ENCODE assay signal across 10 cellular contexts in the genomic region with DNA sequence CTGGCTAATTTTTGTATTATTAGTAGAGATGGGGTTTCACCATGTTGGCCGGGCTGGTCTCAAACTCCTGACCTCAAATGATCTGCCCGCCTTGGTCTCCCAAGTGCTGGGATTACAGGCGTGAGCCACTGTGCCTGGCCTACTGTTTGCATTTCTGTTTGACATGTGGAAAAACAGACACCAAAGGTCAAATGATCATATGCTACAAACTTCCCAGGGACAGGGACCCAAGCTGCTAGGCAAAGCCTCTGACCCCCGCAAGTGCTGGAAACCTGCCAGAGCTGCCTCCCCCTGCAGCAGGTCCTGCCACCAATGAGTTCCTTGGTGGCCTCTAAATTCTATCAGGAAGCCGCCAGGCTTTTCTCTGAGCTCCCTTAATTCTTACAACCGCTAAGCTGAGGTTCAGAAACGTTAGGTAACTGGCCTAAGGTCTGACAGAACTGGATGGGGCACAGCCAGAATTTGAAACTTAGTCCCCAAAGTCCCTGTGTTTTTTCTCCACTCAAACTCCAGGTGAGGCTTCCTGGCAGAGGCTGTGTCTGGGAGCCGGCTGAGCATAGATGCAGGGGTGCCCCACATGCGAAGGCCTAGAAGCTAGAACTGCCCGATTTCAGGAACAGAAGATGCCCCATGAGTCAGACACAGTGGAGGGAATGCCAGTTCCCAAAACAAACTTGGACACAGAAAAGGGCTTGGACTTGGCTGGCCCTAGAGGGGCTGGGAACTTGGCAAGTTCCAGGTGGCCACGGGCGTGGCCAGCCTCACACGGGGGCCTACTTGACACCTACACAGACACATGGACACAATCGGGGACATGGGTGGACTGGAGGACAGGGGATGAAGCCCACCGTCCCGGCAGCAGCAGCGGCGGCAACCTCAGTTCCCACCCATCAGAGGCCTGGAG. TPM values are rescaled to one million over a fixed set of nuclear protein-coding genes. Genes with fewer than 3 reads are reported as not detected.
A peak's percentile ranks its signal among the peaks of the same experiment; 100 is the strongest.
DNase-seq lines count a peak whose midpoint lies in the region; ATAC-seq, FAIRE-seq and TF ChIP-seq lines count a peak whose summit lies in the region.
"Had no signal": no experiment of that assay in that cellular context is flagged by ENCODE, and none has a peak within 500 bp of the region (broad histone marks: within the 10 kb centered on the region; RNA-seq: fewer than 3 reads in every experiment).

No MANE protein-coding gene starts in this region.

- peak overlapping the region; percentile 42 to 93 (median 54) for H3K27ac Mint-ChIP-seq in CD4-positive, CD25-positive, alpha-beta regulatory T cell
- H3K27ac Mint-ChIP-seq in activated naive CD8-positive, alpha-beta T cell treated with anti-CD3 and anti-CD28 coated beads for 36 hours: peak overlapping the region; percentile 20
- H3K27ac Mint-ChIP-seq: activated T-helper 2 cell treated with anti-CD3 and anti-CD28 coated beads, Interferon-gamma antibody, Interleukin-2, Interleukin-4, amounts not matched to agents 10 μg/mL and 5 μg/mL and 100 μg/mL, durations not matched to agents 14 hours and 24 hours and 36 hours had no signal

- peaks cover 10% of the 10 kb centered on the region for H3K36me3 ChIP-seq in CD4-positive, CD25-positive, alpha-beta regulatory T cell (ENCODE audit: control insufficient read depth, insufficient read depth, low read length)
- peaks cover 7% of the 10 kb centered on the region for H3K36me3 ChIP-seq in cardiac muscle cell
- peaks cover 0 to 11% (median 3%) of the 10 kb centered on the region in 4 donors for H3K36me3 ChIP-seq in sigmoid colon

- TF ChIP-seq EP300 in sigmoid colon (IDR thresholded peaks at IDR 0.05): no peak

- no peak for TF ChIP-seq CTCF in cardiac muscle cell (IDR thresholded peaks at IDR 0.05; ENCODE audit: low read depth, low read length)
- no peak for TF ChIP-seq CTCF in sigmoid colon (IDR thresholded peaks at IDR 0.05)

- H3K27ac ChIP-seq in CD4-positive, CD25-positive, alpha-beta regulatory T cell (ENCODE audit: insufficient read depth, low read length, poor library complexity, severe bottlenecking): no peak overlapping the region
- H3K27ac ChIP-seq in cardiac muscle cell (peak overlapping the region; percentile 25), sigmoid colon (peak overlapping the region; percentile 96 to 99 (median 98))

- no peaks in the 10 kb centered on the region for H3K27me3 Mint-ChIP-seq in CD4-positive, CD25-positive, alpha-beta regulatory T cell
- H3K27me3 Mint-ChIP-seq in activated naive CD8-positive, alpha-beta T cell treated with anti-CD3 and anti-CD28 coated beads for 36 hours: no peaks in the 10 kb centered on the region

- intact Hi-C loops in sigmoid colon (cut with DNase I): no loop called here

- DNase-seq in CD4-positive, CD25-positive, alpha-beta regulatory T cell: no peak
- DNase-seq in activated naive CD8-positive, alpha-beta T cell treated with anti-CD3 and anti-CD28 coated beads for 36 hours: no peak
- DNase-seq in cardiac muscle cell (ENCODE audit: low read depth in 1 of 2, low spot score in 1 of 2): no peak
- no peak for DNase-seq in sigmoid colon
- no peak for DNase-seq in activated CD4-positive, alpha-beta T cell treated with anti-CD3 and anti-CD28 coated beads for 1 hour
- no peak for DNase-seq in H54 (ENCODE audit: insufficient read length, low spot score)
- no peak for DNase-seq in NOMO-1 treated with DMSO at 0.1 percent for 48 hours (lab: John Stamatoyannopoulos, UW; ENCODE audit: unreplicated experiment)

- peaks cover 37% of the 10 kb centered on the region for H3K4me1 ChIP-seq in CD4-positive, CD25-positive, alpha-beta regulatory T cell (ENCODE audit: control insufficient read depth, insufficient read depth, low read length, poor library complexity, severe bottlenecking)
- H3K4me1 ChIP-seq in cardiac muscle cell (ENCODE audit: low read depth): peaks cover 18% of the 10 kb centered on the region
- H3K4me1 ChIP-seq in sigmoid colon: peaks cover 0 to 96% (median 90%) of the 10 kb centered on the region in 4 donors

- no peaks in the 10 kb centered on the region for H3K27me3 ChIP-seq in CD4-positive, CD25-positive, alpha-beta regulatory T cell (ENCODE audit: control insufficient read depth, insufficient read depth, low read length)
- H3K27me3 ChIP-seq in cardiac muscle cell (no peaks in the 10 kb centered on the region), sigmoid colon (no peaks in the 10 kb centered on the region)

- TF ChIP-seq POLR2A in sigmoid colon (IDR thresholded peaks at IDR 0.05): no peak
- no peak for TF ChIP-seq POLR2A in H54 (IDR thresholded peaks at IDR 0.05; ENCODE audit: low read depth, low read length)

- H3K9me3 Mint-ChIP-seq in CD4-positive, CD25-positive, alpha-beta regulatory T cell: no peaks in the 10 kb centered on the region
- H3K9me3 Mint-ChIP-seq in activated naive CD8-positive, alpha-beta T cell treated with anti-CD3 and anti-CD28 coated beads for 36 hours: no peaks in the 10 kb centered on the region
- H3K9me3 Mint-ChIP-seq: activated T-helper 2 cell treated with anti-CD3 and anti-CD28 coated beads, Interferon-gamma antibody, Interleukin-2, Interleukin-4, amounts not matched to agents 10 μg/mL and 5 μg/mL and 100 μg/mL, durations not matched to agents 14 hours and 24 hours and 36 hours had no signal

- FAIRE-seq in H54 (lab: Jason Lieb, UNC): no peak
- FAIRE-seq: GM12878 had no signal

- 56 to 79% methylated on average over 18 of the region's 18 CpGs for WGBS in sigmoid colon, 2 donors

- H3K4me3 ChIP-seq in CD4-positive, CD25-positive, alpha-beta regulatory T cell (ENCODE audit: low read depth, low read length): no peak overlapping the region
- no peak overlapping the region for H3K4me3 ChIP-seq in cardiac muscle cell
- peak overlapping the region in 1 of 4 donors; percentile 8 for H3K4me3 ChIP-seq in sigmoid colon
- H3K4me3 ChIP-seq: GM12878 had no signal

- H3K36me3 Mint-ChIP-seq in CD4-positive, CD25-positive, alpha-beta regulatory T cell: peaks cover 7% of the 10 kb centered on the region
- H3K36me3 Mint-ChIP-seq in activated naive CD8-positive, alpha-beta T cell treated with anti-CD3 and anti-CD28 coated beads for 36 hours: peaks cover 20% of the 10 kb centered on the region

- H3K4me1 Mint-ChIP-seq in CD4-positive, CD25-positive, alpha-beta regulatory T cell: peaks cover 15 to 87% (median 45%) of the 10 kb centered on the region in 4 donors
- peaks cover 60% of the 10 kb centered on the region for H3K4me1 Mint-ChIP-seq in activated naive CD8-positive, alpha-beta T cell treated with anti-CD3 and anti-CD28 coated beads for 36 hours

- no peaks in the 10 kb centered on the region for H3K9me3 ChIP-seq in CD4-positive, CD25-positive, alpha-beta regulatory T cell (ENCODE audit: control insufficient read depth in 2 of 2, low read length in 2 of 2)
- H3K9me3 ChIP-seq in cardiac muscle cell (ENCODE audit: low read depth): no peaks in the 10 kb centered on the region
- H3K9me3 ChIP-seq in sigmoid colon: no peaks in the 10 kb centered on the region

- peak overlapping the region in 1 of 4 donors; percentile 58 for H3K4me3 Mint-ChIP-seq in CD4-positive, CD25-positive, alpha-beta regulatory T cell
- H3K4me3 Mint-ChIP-seq in activated naive CD8-positive, alpha-beta T cell treated with anti-CD3 and anti-CD28 coated beads for 36 hours: no peak overlapping the region

- ATAC-seq in CD4-positive, CD25-positive, alpha-beta regulatory T cell (ENCODE audit: low read depth in 2 of 2): no peak
- ATAC-seq in GM18498 (IDR thresholded peaks at IDR 0.05; ENCODE audit: unreplicated experiment): no peak
- ATAC-seq: GM12878 had no signal

RNA-seq across cellular contexts. Expression of gene CSNK1E, which starts 7.4 kb away (rescaled TPM):
- 154 TPM for total RNA-seq in CD4-positive, CD25-positive, alpha-beta regulatory T cell
- 10 to 100 TPM in 2 of 4 donors, 1 to 10 TPM in 2; 7.4 to 12.4 (median 9.5) TPM for polyA plus RNA-seq in CD4-positive, CD25-positive, alpha-beta regulatory T cell
- 100 to 1,000 TPM; 111 to 114 TPM for total RNA-seq in activated naive CD8-positive, alpha-beta T cell treated with anti-CD3 and anti-CD28 coated beads for 36 hours
- total RNA-seq in cardiac muscle cell: 198 and 262 TPM in 2 replicates
- polyA plus RNA-seq in cardiac muscle cell: 179 and 193 TPM in 2 replicates
- total RNA-seq in sigmoid colon: 100 to 1,000 TPM in 1 of 4 donors, 10 to 100 TPM in 3; 60.6 to 116 (median 73.3) TPM
- 10 to 100 TPM; 33.6 to 82.8 (median 35.1) TPM for polyA plus RNA-seq in sigmoid colon

RNA-seq across cellular contexts. Expression of gene TMEM184B, which starts 37.1 kb away (rescaled TPM):
- 31.3 TPM for total RNA-seq in CD4-positive, CD25-positive, alpha-beta regulatory T cell
- polyA plus RNA-seq in CD4-positive, CD25-positive, alpha-beta regulatory T cell: 1 to 10 TPM; 7.2 to 8.2 (median 7.7) TPM
- 10 to 100 TPM; 18.2 to 20.0 TPM for total RNA-seq in activated naive CD8-positive, alpha-beta T cell treated with anti-CD3 and anti-CD28 coated beads for 36 hours
- 65.7 and 70.3 TPM in 2 replicates for total RNA-seq in cardiac muscle cell
- 59.6 and 68.8 TPM in 2 replicates for polyA plus RNA-seq in cardiac muscle cell
- 10 to 100 TPM; 42.6 to 96.4 (median 68.1) TPM for total RNA-seq in sigmoid colon
- 10 to 100 TPM in 1 of 3 donors, 1 to 10 TPM in 2; 7.2 to 34.3 (median 8.1) TPM for polyA plus RNA-seq in sigmoid colon
